8 cellular contexts compared by ENCODE assay signal in the genomic region with DNA sequence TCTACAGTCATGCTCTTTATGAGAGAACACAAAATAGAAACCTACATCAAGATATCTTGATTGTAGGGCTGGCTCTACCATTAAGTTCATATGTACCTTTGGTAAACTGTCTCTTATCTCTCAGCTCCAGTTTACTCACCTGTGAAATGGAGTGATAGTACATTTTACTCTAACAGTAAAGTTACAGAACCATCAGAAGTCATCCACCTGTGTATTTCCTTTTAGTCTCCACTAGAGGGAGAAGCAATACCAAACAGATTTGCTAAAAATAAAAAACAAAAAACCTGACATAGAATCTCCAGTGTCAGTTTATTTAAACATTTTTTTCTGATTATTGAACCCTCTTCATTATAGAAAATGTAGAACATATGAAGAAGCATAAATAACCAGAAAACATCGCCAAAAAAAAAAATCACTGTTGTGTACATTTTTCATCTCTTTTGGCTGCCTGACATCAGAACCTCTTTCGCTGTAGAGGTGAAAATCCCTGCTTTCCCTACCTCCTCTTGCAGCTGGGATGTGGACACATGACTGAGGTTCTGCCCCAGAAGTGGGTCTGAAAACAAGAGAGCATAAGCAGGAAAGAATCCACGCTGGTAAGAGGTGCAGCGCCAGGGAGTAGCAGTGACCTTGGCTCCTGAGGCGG. TPM values are rescaled to one million over a fixed set of nuclear protein-coding genes. Genes with fewer than 3 reads are reported as not detected.
DNase-seq lines count a peak whose midpoint lies in the region; ATAC-seq, FAIRE-seq and TF ChIP-seq lines count a peak whose summit lies in the region.

No MANE protein-coding gene starts in this region.

- H3K9me3 Mint-ChIP-seq in activated CD4-positive, alpha-beta T cell treated with anti-CD3 and anti-CD28 coated beads for 36 hours (ENCODE audit: low read depth) = no peaks in the 10 kb centered on the region

- no peaks in the 10 kb centered on the region for H3K36me3 Mint-ChIP-seq in activated CD4-positive, alpha-beta T cell treated with anti-CD3 and anti-CD28 coated beads for 36 hours (ENCODE audit: low read depth)

- TF ChIP-seq POLR2A in right lobe of liver (IDR thresholded peaks at IDR 0.05) = no peak

- H3K4me3 Mint-ChIP-seq in activated CD4-positive, alpha-beta T cell treated with anti-CD3 and anti-CD28 coated beads for 36 hours = no peak overlapping the region

- H3K9ac ChIP-seq in adipocyte (ENCODE audit: low read length) = no peak overlapping the region

- ATAC-seq in right lobe of liver (peak; percentile 54 to 69 (median 58)), HG02588 (IDR thresholded peaks at IDR 0.05; ENCODE audit: unreplicated experiment) (no peak), GM21786 (IDR thresholded peaks at IDR 0.05; ENCODE audit: unreplicated experiment) (no peak)
- ATAC-seq in activated CD4-positive, alpha-beta T cell treated with anti-CD3 and anti-CD28 coated beads for 36 hours = no peak

- H3K27me3 ChIP-seq in adipocyte (replicated peaks; ENCODE audit: control insufficient read depth, insufficient read depth, low read length) = peaks cover 5% of the 10 kb centered on the region
- no peaks in the 10 kb centered on the region for H3K27me3 ChIP-seq in right lobe of liver

- H3K27ac ChIP-seq in right lobe of liver = no peak overlapping the region

- intact Hi-C loops in right lobe of liver (cut with DNase I) = no loop called here
- intact Hi-C loops in activated CD4-positive, alpha-beta T cell treated with anti-CD3 and anti-CD28 coated beads for 36 hours (cut with DNase I, micrococcal nuclease) = no loop called here

- no peaks in the 10 kb centered on the region for H3K27me3 Mint-ChIP-seq in activated CD4-positive, alpha-beta T cell treated with anti-CD3 and anti-CD28 coated beads for 36 hours

- H3K4me1 ChIP-seq in adipocyte (ENCODE audit: control insufficient read depth, insufficient read depth, low read length) (no peaks in the 10 kb centered on the region), right lobe of liver (no peaks in the 10 kb centered on the region)

- no peaks in the 10 kb centered on the region for H3K36me3 ChIP-seq in adipocyte (ENCODE audit: control insufficient read depth, insufficient read depth, low read length, severe bottlenecking)
- H3K36me3 ChIP-seq in right lobe of liver = no peaks in the 10 kb centered on the region

- TF ChIP-seq CTCF in D721Med (IDR thresholded peaks at IDR 0.05; ENCODE audit: insufficient read depth, missing control alignments) (peak; percentile 43), right lobe of liver (IDR thresholded peaks at IDR 0.05) (peak; percentile 50 to 70 (median 62))

- no peak overlapping the region for H3K4me3 ChIP-seq in adipocyte (ENCODE audit: low read length)
- no peak overlapping the region for H3K4me3 ChIP-seq in right lobe of liver

- POLR2A ChIA-PET in activated CD4-positive, alpha-beta T cell treated with anti-CD3 and anti-CD28 coated beads for 36 hours (lab: Charles Lee) = no interaction called here

- no peak for DNase-seq in D721Med (ENCODE audit: insufficient read length, low spot score)
- peak; percentile 12 for DNase-seq in HPDE6-E6E7 (ENCODE audit: extremely low spot score)
- DNase-seq in adipocyte (ENCODE audit: low read depth) = peak; percentile 36
- no peak for DNase-seq in right lobe of liver
- no peak for DNase-seq in activated CD4-positive, alpha-beta T cell treated with anti-CD3 and anti-CD28 coated beads for 36 hours
- no peak for DNase-seq in stimulated activated CD4-positive, alpha-beta T cell treated with anti-CD3 and anti-CD28 coated beads, Interleukin-1b, Interleukin-23, amount 100 ng/mL, for 48 hours

- H3K9me3 ChIP-seq in adipocyte (ENCODE audit: control insufficient read depth, low read length) (no peaks in the 10 kb centered on the region), right lobe of liver (no peaks in the 10 kb centered on the region)

- H3K27ac Mint-ChIP-seq in activated CD4-positive, alpha-beta T cell treated with anti-CD3 and anti-CD28 coated beads for 36 hours = no peak overlapping the region

- 31% methylated on average over 4 of the region's 5 CpGs for WGBS in right lobe of liver (ENCODE audit: insufficient coverage, low coverage, low lambda C conversion rate, missing lambda C conversion rate)

- FAIRE-seq in D721Med (lab: Jason Lieb, UNC) = peak; percentile 41

- H3K4me1 Mint-ChIP-seq in activated CD4-positive, alpha-beta T cell treated with anti-CD3 and anti-CD28 coated beads for 36 hours = no peaks in the 10 kb centered on the region

- CTCF ChIA-PET in activated CD4-positive, alpha-beta T cell treated with anti-CD3 and anti-CD28 coated beads for 36 hours (lab: Charles Lee) = interaction anchor here (0.5 kb wide), 1 partner anchor 49 kb away, joined by 3 read pairs; no protein-coding TSS in a partner anchor

RNA-seq across cellular contexts. Expression of a gene that starts 48.7 kb away (rescaled TPM):
- 10 to 100 TPM; 12.0 to 26.5 (median 22.4) TPM for total RNA-seq in right lobe of liver
- total RNA-seq in activated CD4-positive, alpha-beta T cell treated with anti-CD3 and anti-CD28 coated beads for 36 hours = not detected

Comparison
In these comparisons a context has a peak if more than half of its experiments do, and no peak if none do; other contexts are left out.
1. DNase-seq: peak in HPDE6-E6E7 (single experiment) and adipocyte (single experiment); none in D721Med (single experiment), right lobe of liver (0 of 3), activated CD4-positive, alpha-beta T cell treated with anti-CD3 and anti-CD28 coated beads for 36 hours (single experiment) and stimulated activated CD4-positive, alpha-beta T cell treated with anti-CD3 and anti-CD28 coated beads, Interleukin-1b, Interleukin-23, amount 100 ng/mL, for 48 hours (single experiment).
2. ATAC-seq: peak in right lobe of liver (4 of 4); none in HG02588 (single experiment), GM21786 (single experiment) and activated CD4-positive, alpha-beta T cell treated with anti-CD3 and anti-CD28 coated beads for 36 hours (single experiment).
3. RNA of a gene that starts 48.7 kb away (total RNA-seq): 12.0 to 26.5 TPM in right lobe of liver; not detected in activated CD4-positive, alpha-beta T cell treated with anti-CD3 and anti-CD28 coated beads for 36 hours; every median in the first group is over 10 times any median in the second.